Comparison of ENCODE assay signal across 16 cellular contexts in genomic region chr10:18601321-18601720, GRCh38. TPM values are rescaled to one million over a fixed set of nuclear protein-coding genes. Genes with fewer than 3 reads are reported as not detected.
DNase-seq lines count a peak whose midpoint lies in the region; ATAC-seq and TF ChIP-seq lines count a peak whose summit lies in the region.
"Had no signal": no experiment of that assay in that cellular context is flagged by ENCODE, and none has a peak within 500 bp of the region (broad histone marks: within the 10 kb centered on the region; RNA-seq: fewer than 3 reads in every experiment).

No MANE protein-coding gene starts in this region.

- no peaks in the 10 kb centered on the region for H4K20me1 ChIP-seq in HCT116 (ENCODE audit: insufficient read depth)

- no peaks in the 10 kb centered on the region for H3K79me2 ChIP-seq in HCT116 (ENCODE audit: insufficient read depth, low read length)

- DNase-seq in BJ (ENCODE audit: low read depth) (no peak), HCT116 (ENCODE audit: low read depth, low spot score) (no peak), NCI-H2171 (lab: John Stamatoyannopoulos, UW) (no peak), foreskin melanocyte (no peak), NCI-H146 treated with DMSO at 0.1 percent for 48 hours (lab: John Stamatoyannopoulos, UW; ENCODE audit: unreplicated experiment) (no peak)
- DNase-seq: DMS 273 treated with DMSO at 0.1 percent for 48 hours, GOT3, NCI-H1105 treated with DMSO at 0.1 percent for 48 hours, NCI-H187 treated with DMSO at 0.1 percent for 48 hours, NCI-H446 treated with DMSO at 0.1 percent for 48 hours, NCI-H748 treated with DMSO at 0.1 percent for 48 hours, OCI-M1, SJCRH30 had no signal

- BruUV-seq in HCT116 (replicated peaks; lab: Mats Ljungman, UMichigan), result no TSS peak

- H3K9me3 ChIP-seq in HCT116 (ENCODE audit: control insufficient read depth in 1 of 2, insufficient read depth in 1 of 2, low read depth in 1 of 2, low read length in 2 of 2) (no peaks in the 10 kb centered on the region), mesodermal cell (ENCODE audit: control insufficient read depth, low read length) (no peaks in the 10 kb centered on the region)
- H3K9me3 ChIP-seq: SJCRH30 had no signal

- CTCF ChIA-PET in BJ (lab: Yijun Ruan, JAX) (interaction anchor here (1.1 to 1.7 kb wide), 2 partner anchors 13 to 14 kb away, joined by 3 to 4 read pairs; no protein-coding TSS in a partner anchor), HCT116 (lab: Charles Lee) (no interaction called here)

- TF ChIP-seq CTCF in BJ (IDR thresholded peaks at IDR 0.05; ENCODE audit: insufficient read depth, low read depth, low read length) (0 out of 2 replicates have a peak, but pooled peaks have one; percentile 17), HCT116 (IDR thresholded peaks at IDR 0.05 in 2 of 3, conservative IDR thresholded peaks at IDR 0.05 in 1 of 3; ENCODE audit: borderline replicate concordance in 1 of 3, insufficient read depth in 1 of 3, low read depth in 2 of 3, low read length in 2 of 3) (no peak)

- H3K36me3 ChIP-seq in BJ (ENCODE audit: control insufficient read depth, insufficient read depth, low read length) (no peaks in the 10 kb centered on the region), HCT116 (ENCODE audit: control insufficient read depth in 1 of 2, insufficient read depth in 2 of 2, low read length in 2 of 2) (no peaks in the 10 kb centered on the region; a peak in 1 of 4 replicates), mesodermal cell (ENCODE audit: control insufficient read depth, insufficient read depth, low read length) (peaks cover 10% of the 10 kb centered on the region)
- H3K36me3 ChIP-seq: SJCRH30 had no signal

- H3K4me3 ChIP-seq in BJ (ENCODE audit: low read depth, low read length), result no peak overlapping the region
- no peak overlapping the region for H3K4me3 ChIP-seq in HCT116 (replicated peaks in 1 of 2; ENCODE audit: low read depth in 1 of 2, low read length in 2 of 2)
- H3K4me3 ChIP-seq in mesodermal cell (ENCODE audit: extremely low read depth, insufficient read depth, low read length, poor library complexity, severe bottlenecking), result no peak overlapping the region
- H3K4me3 ChIP-seq: SJCRH30 had no signal

- intact Hi-C loops in HCT116 (cut with micrococcal nuclease), result no loop called here

- H3K9ac ChIP-seq in HCT116 (ENCODE audit: low read length), result no peak overlapping the region

- H3K27me3 ChIP-seq in BJ (ENCODE audit: control insufficient read depth, insufficient read depth, low read length) (no peaks in the 10 kb centered on the region), HCT116 (ENCODE audit: insufficient read depth, low read length) (no peaks in the 10 kb centered on the region)
- H3K27me3 ChIP-seq: SJCRH30 had no signal

- no peak for TF ChIP-seq POLR2A in HCT116 (IDR thresholded peaks at IDR 0.05; ENCODE audit: borderline replicate concordance, extremely low read depth, insufficient read depth, insufficient read length)

- H3K4me1 ChIP-seq in HCT116 (ENCODE audit: control insufficient read depth in 1 of 2, insufficient read depth in 2 of 2, low read length in 2 of 2) (peaks cover 3 to 5% of the 10 kb centered on the region in 2 experiments; a peak in 1 of 4 replicates), mesodermal cell (ENCODE audit: control insufficient read depth, insufficient read depth, low read length, poor library complexity, severe bottlenecking) (peaks cover 9% of the 10 kb centered on the region)
- H3K4me1 ChIP-seq: SJCRH30 had no signal

- H3K4me2 ChIP-seq in HCT116 (ENCODE audit: low read length), result no peak overlapping the region

- RAD21 ChIA-PET in HCT116 (lab: Charles Lee; ENCODE audit: low non-redundant PET in 1 of 2, low total read pairs in 2 of 2, uncharacterized antibody in 2 of 2, unreplicated experiment in 2 of 2), result no interaction called here

- WGBS in mesodermal cell (ENCODE audit: insufficient coverage in 2 of 2), 2 experiments, result 86 to 100% methylated on average over 1 of the region's 2 CpGs

- no peak overlapping the region for H2AFZ ChIP-seq in HCT116 (ENCODE audit: low read depth, low read length, poor library complexity, severe bottlenecking)

- ATAC-seq in HCT116, result peak; percentile 62
- peak; percentile 68; the same call in 2 of the 3 replicates for ATAC-seq in SK-N-SH treated with all-trans-retinoic acid at 6 μM for 48 hours
- no peak for ATAC-seq in HG02610 (IDR thresholded peaks at IDR 0.05; ENCODE audit: unreplicated experiment)

- no peak for TF ChIP-seq RAD21 in HCT116 (IDR thresholded peaks at IDR 0.05; ENCODE audit: low read depth)

- H3K9me2 ChIP-seq in HCT116 (ENCODE audit: insufficient read depth), result no peaks in the 10 kb centered on the region

- POLR2A ChIA-PET in BJ (lab: Charles Lee) (no interaction called here), HCT116 (lab: Charles Lee) (no interaction called here)

- H3K27ac ChIP-seq in HCT116 (ENCODE audit: low read depth, low read length) (no peak overlapping the region), mesodermal cell (ENCODE audit: low read depth, low read length, severe bottlenecking) (peak overlapping the region; percentile 36)
- H3K27ac ChIP-seq: SJCRH30 had no signal

TF ChIP-seq in HCT116, 20 proteins besides CTCF, POLR2A, EP300 and RAD21 (continues in another document):
- TF ChIP-seq ZNF274 (IDR thresholded peaks at IDR 0.05; ENCODE audit: low read depth, low read length) (no peak), SIN3A (IDR thresholded peaks at IDR 0.05; ENCODE audit: low read depth) (no peak), ZFX (IDR thresholded peaks at IDR 0.05) (no peak), ELF1 (IDR thresholded peaks at IDR 0.05; ENCODE audit: borderline replicate concordance, low read depth) (no peak), SP1 (IDR thresholded peaks at IDR 0.05; ENCODE audit: low read depth) (no peak)
- TF ChIP-seq, protein P1, sequence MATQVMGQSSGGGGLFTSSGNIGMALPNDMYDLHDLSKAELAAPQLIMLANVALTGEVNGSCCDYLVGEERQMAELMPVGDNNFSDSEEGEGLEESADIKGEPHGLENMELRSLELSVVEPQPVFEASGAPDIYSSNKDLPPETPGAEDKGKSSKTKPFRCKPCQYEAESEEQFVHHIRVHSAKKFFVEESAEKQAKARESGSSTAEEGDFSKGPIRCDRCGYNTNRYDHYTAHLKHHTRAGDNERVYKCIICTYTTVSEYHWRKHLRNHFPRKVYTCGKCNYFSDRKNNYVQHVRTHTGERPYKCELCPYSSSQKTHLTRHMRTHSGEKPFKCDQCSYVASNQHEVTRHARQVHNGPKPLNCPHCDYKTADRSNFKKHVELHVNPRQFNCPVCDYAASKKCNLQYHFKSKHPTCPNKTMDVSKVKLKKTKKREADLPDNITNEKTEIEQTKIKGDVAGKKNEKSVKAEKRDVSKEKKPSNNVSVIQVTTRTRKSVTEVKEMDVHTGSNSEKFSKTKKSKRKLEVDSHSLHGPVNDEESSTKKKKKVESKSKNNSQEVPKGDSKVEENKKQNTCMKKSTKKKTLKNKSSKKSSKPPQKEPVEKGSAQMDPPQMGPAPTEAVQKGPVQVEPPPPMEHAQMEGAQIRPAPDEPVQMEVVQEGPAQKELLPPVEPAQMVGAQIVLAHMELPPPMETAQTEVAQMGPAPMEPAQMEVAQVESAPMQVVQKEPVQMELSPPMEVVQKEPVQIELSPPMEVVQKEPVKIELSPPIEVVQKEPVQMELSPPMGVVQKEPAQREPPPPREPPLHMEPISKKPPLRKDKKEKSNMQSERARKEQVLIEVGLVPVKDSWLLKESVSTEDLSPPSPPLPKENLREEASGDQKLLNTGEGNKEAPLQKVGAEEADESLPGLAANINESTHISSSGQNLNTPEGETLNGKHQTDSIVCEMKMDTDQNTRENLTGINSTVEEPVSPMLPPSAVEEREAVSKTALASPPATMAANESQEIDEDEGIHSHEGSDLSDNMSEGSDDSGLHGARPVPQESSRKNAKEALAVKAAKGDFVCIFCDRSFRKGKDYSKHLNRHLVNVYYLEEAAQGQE (IDR thresholded peaks at IDR 0.05; ENCODE audit: low read depth), result no peak

TF ChIP-seq in SK-N-SH treated with all-trans-retinoic acid at 6 μM for 48 hours, 23 proteins besides CTCF, POLR2A, EP300 and RAD21 (continues in another document):
- TF ChIP-seq ARNTL (CRISPR knock-in tag; IDR thresholded peaks at IDR 0.05; ENCODE audit: borderline replicate concordance, low read depth) (no peak), ZFP3 (CRISPR knock-in tag; IDR thresholded peaks at IDR 0.05) (no peak), ZFP30 (CRISPR knock-in tag; IDR thresholded peaks at IDR 0.05) (no peak), ISL1 (CRISPR knock-in tag; IDR thresholded peaks at IDR 0.05) (no peak), CREB5 (CRISPR knock-in tag; IDR thresholded peaks at IDR 0.05; ENCODE audit: low read depth) (no peak)

RNA-seq across cellular contexts. Expression of gene NSUN6, which starts 50.1 kb away (rescaled TPM):
- 2.7 and 5.0 TPM in 2 replicates for polyA plus RNA-seq in BJ (2011; rRNA removed)
- 3.7 and 4.7 TPM in 2 replicates for polyA minus RNA-seq in BJ (2011; rRNA and poly(A)+ RNA removed)
- 12.5 TPM for total RNA-seq in HCT116 (2021; ENCODE audit: unreplicated experiment)
- 3.7 and 6.3 TPM in 2 replicates for polyA plus RNA-seq in HCT116 (2012)
- 11.9 TPM for polyA plus RNA-seq in mesodermal cell (2013, experiment 1 of 2)
- polyA plus RNA-seq in mesodermal cell (2013, experiment 2 of 2), result 11.1 TPM

RNA-seq across cellular contexts. Expression of gene ARL5B, which starts 57.9 kb away (rescaled TPM):
- 2.7 and 7.2 TPM in 2 replicates for polyA plus RNA-seq in BJ (2011; rRNA removed)
- 3.4 and 4.0 TPM in 2 replicates for polyA minus RNA-seq in BJ (2011; rRNA and poly(A)+ RNA removed)
- 21.1 TPM for total RNA-seq in HCT116 (2021; ENCODE audit: unreplicated experiment)
- 4.8 and 5.2 TPM in 2 replicates for polyA plus RNA-seq in HCT116 (2012)
- 45.2 TPM for polyA plus RNA-seq in mesodermal cell (2013, experiment 1 of 2)
- polyA plus RNA-seq in mesodermal cell (2013, experiment 2 of 2), result 49.3 TPM
